In genomic region chr10:64369885-64370773, GRCh38 we compare ENCODE assay signal across 22 cellular contexts.
"Had no signal": no experiment of that assay in that cellular context is flagged by ENCODE, and none has a peak within 500 bp of the region (broad histone marks: within the 10 kb centered on the region; RNA-seq: fewer than 3 reads in every experiment).

No MANE protein-coding gene starts in this region.

- H3K9me3 ChIP-seq: neutrophil had no signal

- H3K9ac ChIP-seq: parathyroid adenoma had no signal

- H3K4me1 ChIP-seq: parathyroid adenoma had no signal

- H2AFZ ChIP-seq: parathyroid adenoma had no signal

- H3K79me2 ChIP-seq: parathyroid adenoma had no signal

- H3K4me3 ChIP-seq: dorsolateral prefrontal cortex, lung had no signal

- ATAC-seq: activated CD8-positive, alpha-beta T cell treated with anti-CD3 and anti-CD28 coated beads for 36 hours; activated T-helper 17 cell treated with anti-CD3 and anti-CD28 coated beads, Interleukin-2, amount 50 U/mL, for 72 hours; natural killer cell treated with Interleukin-12 subunit alpha and Interleukin-12 subunit beta and Interleukin-15 and Interleukin-18, amount 100 ng/mL, for 72 hours had no signal

- H3K27ac ChIP-seq: dorsolateral prefrontal cortex, epithelial cell of prostate, neutrophil, parathyroid adenoma, VCaP had no signal

- H3K27me3 ChIP-seq: dorsolateral prefrontal cortex, neutrophil had no signal

- H3K36me3 ChIP-seq: neutrophil had no signal

- DNase-seq: activated CD4-positive, alpha-beta T cell treated with anti-CD3 and anti-CD28 coated beads for 48 hours; activated CD8-positive, alpha-beta T cell treated with anti-CD3 and anti-CD28 coated beads for 36 hours; activated naive CD4-positive, alpha-beta T cell; activated naive CD8-positive, alpha-beta T cell treated with anti-CD3 and anti-CD28 coated beads for 36 hours; activated T-cell treated with anti-CD3 and anti-CD28 coated beads, Interleukin-2, amount 50 U/mL, for 1 hour; amniotic stem cell; dorsolateral prefrontal cortex; foreskin melanocyte; retina; stimulated activated CD4-positive, alpha-beta T cell treated with anti-CD3 and anti-CD28 coated beads, Interleukin-12 subunit alpha, Interleukin-12 subunit beta, amount 100 ng/mL, for 4 hours; stimulated activated CD4-positive, alpha-beta T cell treated with anti-CD3 and anti-CD28 coated beads, Interleukin-1b, Interleukin-23, amount 100 ng/mL, for 48 hours; stimulated activated CD8-positive, alpha-beta memory T cell treated with anti-CD3 and anti-CD28 coated beads, Interleukin-4, amount 100 ng/mL, for 48 hours; stimulated activated naive CD4-positive, alpha-beta T cell; SW 1271; T-helper 2 cell had no signal
